ENCODE assay signal across 17 cellular contexts in the genomic region with DNA sequence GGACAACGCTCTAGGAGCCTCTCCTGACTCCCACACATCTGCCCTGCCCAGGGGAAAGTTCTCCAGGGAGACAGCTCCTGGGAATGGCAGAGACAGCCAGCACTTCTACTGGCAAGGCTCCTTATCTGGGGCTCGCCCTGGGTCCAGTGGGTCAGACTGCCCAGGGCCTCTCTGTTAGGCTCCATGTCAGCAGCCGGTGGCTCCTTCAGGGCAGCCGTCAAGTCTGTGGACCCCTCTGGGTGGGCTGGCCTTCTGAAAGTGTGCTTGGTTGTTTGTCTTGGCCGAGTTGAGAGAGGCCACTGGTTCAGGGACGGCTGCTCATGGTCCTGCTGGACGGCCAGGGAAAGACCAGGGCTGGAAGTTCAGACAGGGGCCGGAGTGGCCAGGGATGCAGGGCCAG.
"Had no signal": no experiment of that assay in that cellular context is flagged by ENCODE, and none has a peak within 500 bp of the region (broad histone marks: within the 10 kb centered on the region; RNA-seq: fewer than 3 reads in every experiment).

No MANE protein-coding gene starts in this region.

- H3K4me3 Mint-ChIP-seq: naive thymus-derived CD8-positive, alpha-beta T cell; stimulated activated naive CD8-positive, alpha-beta T cell treated with anti-CD3 and anti-CD28 coated beads, Interleukin-15, Interleukin-2, amounts not matched to agents 100 ng/mL and 50 ng/mL, for 24 hours had no signal

- H3K27me3 Mint-ChIP-seq: naive thymus-derived CD8-positive, alpha-beta T cell; stimulated activated naive CD8-positive, alpha-beta T cell treated with anti-CD3 and anti-CD28 coated beads, Interleukin-15, Interleukin-2, amounts not matched to agents 100 ng/mL and 50 ng/mL, for 24 hours had no signal

- H3K27me3 ChIP-seq: esophagus muscularis mucosa, gastrocnemius medialis, heart right ventricle, tibial artery, upper lobe of left lung, vagina had no signal

- H3K4me1 ChIP-seq: esophagus muscularis mucosa, tibial artery, upper lobe of left lung, vagina had no signal

- H3K27ac ChIP-seq: esophagus muscularis mucosa, gastrocnemius medialis, heart right ventricle, tibial artery, upper lobe of left lung, vagina had no signal

- H3K27ac Mint-ChIP-seq: stimulated activated naive CD8-positive, alpha-beta T cell treated with anti-CD3 and anti-CD28 coated beads, Interleukin-15, Interleukin-2, amounts not matched to agents 100 ng/mL and 50 ng/mL, for 24 hours had no signal

- FAIRE-seq: endometrium, islet of Langerhans had no signal

- H3K36me3 ChIP-seq: gastrocnemius medialis had no signal

- DNase-seq: effector memory CD4-positive, alpha-beta T cell; gastrocnemius medialis; heart right ventricle; hypothalamus; mammary epithelial cell; naive thymus-derived CD8-positive, alpha-beta T cell; right cardiac atrium; stimulated activated CD4-positive, alpha-beta T cell treated with anti-CD3 and anti-CD28 coated beads, Interleukin-2, amount 100 ng/mL, for 48 hours; tibial artery had no signal

- H3K4me3 ChIP-seq: esophagus muscularis mucosa, gastrocnemius medialis, heart right ventricle, smooth muscle cell, tibial artery, upper lobe of left lung, vagina had no signal

- ATAC-seq: gastrocnemius medialis; heart right ventricle; left lobe of liver; naive thymus-derived CD8-positive, alpha-beta T cell; right cardiac atrium had no signal

- H3K9me3 ChIP-seq: gastrocnemius medialis had no signal
